ENCODE assay signal across 10 cellular contexts in genomic region chr13:60268203-60268555, GRCh38.
DNase-seq lines count a peak whose midpoint lies in the region; ATAC-seq and TF ChIP-seq lines count a peak whose summit lies in the region.
"Had no signal": no experiment of that assay in that cellular context is flagged by ENCODE, and none has a peak within 500 bp of the region (broad histone marks: within the 10 kb centered on the region; RNA-seq: fewer than 3 reads in every experiment).

No MANE protein-coding gene starts in this region.

- H3K4me2 ChIP-seq in OCI-LY7 (ENCODE audit: low read length) = peak overlapping the region; percentile 66

- H2AFZ ChIP-seq in OCI-LY7 (ENCODE audit: low read length) = peak overlapping the region; percentile 88; the same call in 1 of the 2 replicates

- no peaks in the 10 kb centered on the region for H3K36me3 ChIP-seq in CD8-positive, alpha-beta memory T cell (ENCODE audit: insufficient read depth, low read length)
- H3K36me3 ChIP-seq in OCI-LY7 (ENCODE audit: insufficient read depth, low read length) (no peaks in the 10 kb centered on the region), psoas muscle (ENCODE audit: insufficient read depth in 1 of 2, low read depth in 1 of 2) (no peaks in the 10 kb centered on the region)

- H3K9me2 ChIP-seq in OCI-LY7 (ENCODE audit: insufficient read depth, low read length) = no peaks in the 10 kb centered on the region

- H3K27me3 Mint-ChIP-seq in CD8-positive, alpha-beta memory T cell = peaks cover 3 to 13% of the 10 kb centered on the region in 2 donors

- no peak for TF ChIP-seq CTCF in OCI-LY7 (conservative IDR thresholded peaks at IDR 0.05; ENCODE audit: low read length)
- TF ChIP-seq CTCF in foreskin fibroblast (IDR thresholded peaks at IDR 0.05; ENCODE audit: low read depth, low read length) = no peak
- no peak for TF ChIP-seq CTCF in psoas muscle (IDR thresholded peaks at IDR 0.05)

- CTCF ChIA-PET in CD8-positive, alpha-beta memory T cell (lab: Charles Lee) = no interaction called here
- CTCF ChIA-PET in OCI-LY7 (lab: Charles Lee; ENCODE audit: unreplicated experiment) = no interaction called here

- POLR2A ChIA-PET in CD8-positive, alpha-beta memory T cell (lab: Charles Lee) = no interaction called here
- POLR2A ChIA-PET in OCI-LY7 (lab: Charles Lee) = no interaction called here

- BruUV-seq in OCI-LY7 (replicated peaks; lab: Mats Ljungman, UMichigan) = no TSS peak

- peaks cover 0 to 3% (median 0%) of the 10 kb centered on the region in 3 donors for H3K4me1 Mint-ChIP-seq in CD8-positive, alpha-beta memory T cell

- ATAC-seq in psoas muscle (no peak), GM21526 (IDR thresholded peaks at IDR 0.05; ENCODE audit: low FRiP score, unreplicated experiment) (no peak), GM21515 (IDR thresholded peaks at IDR 0.05; ENCODE audit: unreplicated experiment) (no peak), GM18502 (IDR thresholded peaks at IDR 0.05; ENCODE audit: poor library complexity, unreplicated experiment) (no peak)

- no peak for TF ChIP-seq POLR2A in erythroblast (IDR thresholded peaks at IDR 0.05; ENCODE audit: low read length)

- no peaks in the 10 kb centered on the region for H3K9me3 ChIP-seq in CD8-positive, alpha-beta memory T cell (ENCODE audit: low read length)
- H3K9me3 ChIP-seq in OCI-LY7 (ENCODE audit: low read length) = 0 out of 2 replicates have a peak, but pooled peaks cover under 1% of the 10 kb centered on the region
- H3K9me3 ChIP-seq in psoas muscle = no peaks in the 10 kb centered on the region

- WGBS in psoas muscle, 3 donors = 46 to 48% (median 46%) methylated on average over 8 of the region's 8 CpGs

- no peaks in the 10 kb centered on the region for H3K27me3 ChIP-seq in CD8-positive, alpha-beta memory T cell (ENCODE audit: insufficient read depth, low read length, poor library complexity, severe bottlenecking)
- H3K27me3 ChIP-seq in psoas muscle (ENCODE audit: insufficient read depth in 3 of 3, low read length in 2 of 3) = peaks cover 0 to 4% (median 0%) of the 10 kb centered on the region in 3 donors

- no peak overlapping the region for H3K27ac Mint-ChIP-seq in CD8-positive, alpha-beta memory T cell

- H3K36me3 Mint-ChIP-seq in CD8-positive, alpha-beta memory T cell = no peaks in the 10 kb centered on the region

- peaks cover 5% of the 10 kb centered on the region for H3K4me1 ChIP-seq in CD8-positive, alpha-beta memory T cell (ENCODE audit: insufficient read depth, low read length)
- H3K4me1 ChIP-seq in OCI-LY7 (ENCODE audit: insufficient read depth, low read length, poor library complexity, severe bottlenecking) (no peaks in the 10 kb centered on the region), psoas muscle (no peaks in the 10 kb centered on the region)

- no peaks in the 10 kb centered on the region for H4K20me1 ChIP-seq in OCI-LY7 (ENCODE audit: insufficient read depth, low read length)

- no peak overlapping the region for H3K27ac ChIP-seq in CD8-positive, alpha-beta memory T cell (ENCODE audit: low read depth, low read length)
- H3K27ac ChIP-seq in OCI-LY7 (ENCODE audit: low read depth, low read length, poor library complexity, severe bottlenecking) (no peak overlapping the region), psoas muscle (no peak overlapping the region)

- H3K4me3 ChIP-seq in CD8-positive, alpha-beta memory T cell (ENCODE audit: low read length) = peak overlapping the region; percentile 67
- H3K4me3 ChIP-seq in OCI-LY7 (ENCODE audit: low read depth, low read length, poor library complexity, severe bottlenecking) (peak overlapping the region; percentile 73), foreskin fibroblast (ENCODE audit: low read depth in 1 of 2, low read length in 2 of 2) (peak overlapping the region; percentile 46 to 64), psoas muscle (peak overlapping the region; percentile 58)

- no peak overlapping the region for H3K4me3 Mint-ChIP-seq in CD8-positive, alpha-beta memory T cell

- H3K79me2 ChIP-seq in OCI-LY7 (ENCODE audit: insufficient read depth, low read depth, low read length) = no peaks in the 10 kb centered on the region

- H3K9me3 Mint-ChIP-seq in CD8-positive, alpha-beta memory T cell = peaks cover 0 to under 1% (median 0%) of the 10 kb centered on the region in 5 donors

- intact Hi-C loops in OCI-LY7 (cut with micrococcal nuclease; ENCODE audit: unreplicated experiment) (no loop called here), psoas muscle (cut with DNase I) (no loop called here)

- no peak for DNase-seq in CD8-positive, alpha-beta memory T cell
- DNase-seq in OCI-LY7 (ENCODE audit: low spot score) = no peak
- DNase-seq in foreskin fibroblast = no peak
- DNase-seq in psoas muscle = no peak
- DNase-seq in erythroblast (lab: John Stamatoyannopoulos, UW) = no peak
- DNase-seq: cerebellar nuclear complex, DMS79 had no signal
